ENCODE assay signal across 1 cellular context in the genomic region with DNA sequence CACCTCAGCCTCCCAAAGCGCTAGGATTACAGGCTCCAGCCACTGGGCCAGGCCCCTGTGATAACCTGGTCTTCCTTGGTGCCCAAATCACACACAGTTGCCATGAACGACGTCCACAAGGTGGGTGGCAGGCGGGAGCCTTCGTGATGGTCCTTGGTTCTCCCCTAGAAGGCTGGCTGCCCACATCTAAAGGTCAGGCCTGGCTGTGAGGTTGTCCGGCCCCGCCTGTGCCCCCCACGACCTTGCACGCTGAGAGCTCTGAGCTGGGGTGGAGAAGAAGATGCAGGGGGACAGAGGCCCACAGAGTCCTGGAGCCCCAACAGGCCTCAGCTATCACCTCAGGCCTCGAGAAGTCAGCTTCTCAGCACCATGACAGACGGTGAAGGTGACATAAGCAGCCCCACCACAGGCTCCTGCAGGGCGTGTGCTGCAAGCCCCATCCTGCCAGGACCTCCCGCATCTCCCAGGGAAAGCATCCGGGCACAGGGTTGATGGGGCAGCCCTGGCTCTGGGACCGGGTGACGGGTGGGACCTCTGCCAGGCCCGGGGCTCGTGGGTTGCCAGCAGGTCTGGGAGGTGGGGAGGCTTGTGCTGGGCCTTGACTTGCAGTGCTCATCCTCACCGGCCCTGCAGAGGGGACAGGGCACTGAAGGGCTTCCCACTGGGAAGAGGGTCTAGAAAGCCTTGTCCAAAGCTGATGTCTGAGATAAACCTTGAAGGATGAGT.
TF ChIP-seq lines count a peak whose summit lies in the region.

No MANE protein-coding gene starts in this region.

TF ChIP-seq in H1, 55 proteins besides CTCF, POLR2A, EP300 and RAD21 (continued from another document):
- TF ChIP-seq RXRA (IDR thresholded peaks at IDR 0.05; ENCODE audit: insufficient read depth, low read depth, low read length), result no peak
